Comparison of ENCODE assay signal across 10 cellular contexts in genomic region chr15:53976844-53977392, GRCh38. TPM values are rescaled to one million over a fixed set of nuclear protein-coding genes. Genes with fewer than 3 reads are reported as not detected.
DNase-seq lines count a peak whose midpoint lies in the region; ATAC-seq, FAIRE-seq and TF ChIP-seq lines count a peak whose summit lies in the region.
"Had no signal": no experiment of that assay in that cellular context is flagged by ENCODE, and none has a peak within 500 bp of the region (broad histone marks: within the 10 kb centered on the region; RNA-seq: fewer than 3 reads in every experiment).

No MANE protein-coding gene starts in this region.

- H3K4me3 Mint-ChIP-seq in mesothelial cell of epicardium (peak overlapping the region; percentile 11), natural killer cell (no peak overlapping the region)

- SMC1A ChIA-PET in GM12878 (lab: Charles Lee; ENCODE audit: uncharacterized antibody, unreplicated experiment), result interaction anchor here (0.6 to 6.4 kb wide), 29 partner anchors 13 to 1191 kb away, joined by 3 to 52 read pairs (median 4); no protein-coding TSS in a partner anchor

- no peak for TF ChIP-seq POLR2A in GM12878 (IDR thresholded peaks at IDR 0.05; ENCODE audit: low read depth, low read length)

- H3K9me3 Mint-ChIP-seq in mesothelial cell of epicardium (no peaks in the 10 kb centered on the region), natural killer cell (no peaks in the 10 kb centered on the region)

- no peak overlapping the region for H3K4me2 ChIP-seq in GM12878 (ENCODE audit: control insufficient read depth, insufficient read depth)

- ATAC-seq in GM12878 (peak; percentile 72), HG02798 (IDR thresholded peaks at IDR 0.05; ENCODE audit: poor library complexity, unreplicated experiment) (no peak), natural killer cell (no peak)

- H3K79me2 ChIP-seq in GM12878 (ENCODE audit: control insufficient read depth, insufficient read depth, low read length), result no peaks in the 10 kb centered on the region

- no peaks in the 10 kb centered on the region for H3K4me1 ChIP-seq in GM12878 (ENCODE audit: control insufficient read depth, insufficient read depth, low read length)

- in situ Hi-C loops in Caki2 (cut with HindIII; ENCODE audit: low pct_unique_long_range_greater_than_20kb, low sequenced_read_pairs), result loop anchor here (25.0 kb wide), 1 partner anchor 140 kb away; no protein-coding TSS in a partner anchor
- in situ Hi-C loops in GM12878 (cut with MboI), result loop anchor here (10.0 kb wide), 1 partner anchor 538 kb away; no protein-coding TSS in a partner anchor

- no peaks in the 10 kb centered on the region for H3K9me3 ChIP-seq in GM12878 (replicated peaks; ENCODE audit: control insufficient read depth, insufficient read depth, low read length)

- H3K9ac ChIP-seq in GM12878 (ENCODE audit: control insufficient read depth, insufficient read depth, low read length), result no peak overlapping the region

- H4K20me1 ChIP-seq in GM12878 (ENCODE audit: control insufficient read depth, insufficient read depth), result no peaks in the 10 kb centered on the region

- H3K27me3 Mint-ChIP-seq in mesothelial cell of epicardium (ENCODE audit: low read depth) (peaks cover 20% of the 10 kb centered on the region), natural killer cell (ENCODE audit: low read depth in 2 of 2) (peaks cover 16 to 25% of the 10 kb centered on the region in 2 donors)

- H3K36me3 Mint-ChIP-seq in mesothelial cell of epicardium, result no peaks in the 10 kb centered on the region
- H3K36me3 Mint-ChIP-seq in natural killer cell, result no peaks in the 10 kb centered on the region

- no peaks in the 10 kb centered on the region for H3K27me3 ChIP-seq in GM12878 (replicated peaks in 1 of 2; ENCODE audit: control insufficient read depth in 2 of 2, insufficient read depth in 2 of 2, low read length in 1 of 2)

- H3K27ac ChIP-seq in GM12878 (ENCODE audit: control insufficient read depth, insufficient read depth), result no peak overlapping the region

- no peak for TF ChIP-seq EP300 in GM12878 (IDR thresholded peaks at IDR 0.05; ENCODE audit: borderline replicate concordance in 1 of 2, control insufficient read depth in 1 of 2, low read depth in 2 of 2, low read length in 2 of 2)

- H3K27ac Mint-ChIP-seq in mesothelial cell of epicardium, result no peak overlapping the region
- H3K27ac Mint-ChIP-seq in natural killer cell, result no peak overlapping the region

- CTCF ChIA-PET in GM12878 (lab: Yijun Ruan, JAX), result interaction anchor here (0.6 to 6.0 kb wide), 24 partner anchors 9 to 1221 kb away, joined by 3 to 52 read pairs (median 4); no protein-coding TSS in a partner anchor

- 34% methylated on average over 8 of the region's 8 CpGs for WGBS in GM12878 (ENCODE audit: insufficient coverage, insufficient replicate concordance, low lambda C conversion rate, missing lambda C conversion rate)

- peak; percentile 21 for DNase-seq in Caki2 (ENCODE audit: low read depth)
- peak; percentile 17 for DNase-seq in NCI-H1105 (lab: John Stamatoyannopoulos, UW)
- no peak for DNase-seq in GM12878 (ENCODE audit: low read depth, low spot score)
- peak in 1 of 2 experiments; percentile 40 for DNase-seq in mesothelial cell of epicardium (ENCODE audit: low spot score in 2 of 2, unreplicated experiment in 2 of 2)
- DNase-seq in activated CD4-positive, alpha-beta T cell treated with anti-CD3 and anti-CD28 coated beads, Interleukin-2, amount 50 U/mL, for 1 hour, result no peak
- no peak for DNase-seq in natural killer cell
- no peak for DNase-seq in SW 1271 (lab: John Stamatoyannopoulos, UW)
- DNase-seq: activated CD4-positive, CD25-positive, alpha-beta regulatory T cell treated with anti-CD3 and anti-CD28 coated beads, Interleukin-2, amount 50 U/mL, for 72 hours; DMS153 had no signal

- TF ChIP-seq CTCF in GM12878 (IDR thresholded peaks at IDR 0.05 in 2 of 3, conservative IDR thresholded peaks at IDR 0.05 in 1 of 3; ENCODE audit: control insufficient read depth in 2 of 3, extremely low read depth in 1 of 3, insufficient read depth in 1 of 3, low read depth in 3 of 3, low read length in 3 of 3) (peak in 2 of 3 experiments; percentile 34 to 62; a peak in 2 of 6 replicates), mesothelial cell of epicardium (IDR thresholded peaks at IDR 0.05; ENCODE audit: unreplicated experiment) (no peak), natural killer cell (IDR thresholded peaks at IDR 0.05) (no peak)

- RAD21 ChIA-PET in GM12878 (lab: Charles Lee; ENCODE audit: unreplicated experiment), result interaction anchor here (0.6 to 7.1 kb wide), 32 partner anchors 8 to 1458 kb away, joined by 3 to 76 read pairs (median 4); no protein-coding TSS in a partner anchor

- no peaks in the 10 kb centered on the region for H3K36me3 ChIP-seq in GM12878 (ENCODE audit: control insufficient read depth in 2 of 2, insufficient read depth in 2 of 2, low read length in 1 of 2)

- intact Hi-C loops in GM12878 (cut with micrococcal nuclease; ENCODE audit: unreplicated experiment), result loop anchor here (5.0 to 10.0 kb wide), 5 partner anchors 105 to 605 kb away; no protein-coding TSS in a partner anchor
- intact Hi-C loops in natural killer cell (cut with micrococcal nuclease), result no loop called here

- FAIRE-seq in GM12878 (lab: Jason Lieb, UNC), result no peak

- no peak overlapping the region for H3K4me3 ChIP-seq in GM12878

- H3K4me1 Mint-ChIP-seq in mesothelial cell of epicardium (peaks cover 15% of the 10 kb centered on the region), natural killer cell (no peaks in the 10 kb centered on the region)

- H2AFZ ChIP-seq in GM12878 (ENCODE audit: control insufficient read depth, low read depth, low read length), result no peak overlapping the region

- POLR2A ChIA-PET in GM12878 (lab: Charles Lee), result interaction anchor here (0.7 to 1.1 kb wide), 6 partner anchors 9 to 1220 kb away, joined by 3 to 5 read pairs (median 4); partner anchors contain the start of gene RSL24D1

- BruUV-seq in GM12878 (replicated peaks; lab: Mats Ljungman, UMichigan), result no TSS peak

- TF ChIP-seq RAD21 in GM12878 (IDR thresholded peaks at IDR 0.05; ENCODE audit: insufficient read depth, low read depth, low read length), result peak; percentile 24; the same call in 1 of the 2 replicates

TF ChIP-seq in GM12878, 131 proteins besides CTCF, POLR2A, EP300 and RAD21 (continues in another document):
- TF ChIP-seq ZNF622 (IDR thresholded peaks at IDR 0.05) (no peak), CREB1 (IDR thresholded peaks at IDR 0.05; ENCODE audit: low read depth) (no peak), FOXM1 (IDR thresholded peaks at IDR 0.05; ENCODE audit: low read depth, low read length) (no peak), SP1 (IDR thresholded peaks at IDR 0.05; ENCODE audit: low read depth, low read length) (no peak), EGR1 (IDR thresholded peaks at IDR 0.05; ENCODE audit: borderline replicate concordance in 1 of 2, low read depth in 2 of 2, low read length in 2 of 2) (no peak), CBFB (IDR thresholded peaks at IDR 0.05; ENCODE audit: low read depth) (no peak), POLR2AphosphoS2 (IDR thresholded peaks at IDR 0.05; ENCODE audit: low read depth, low read length) (no peak), ATF3 (IDR thresholded peaks at IDR 0.05; ENCODE audit: borderline replicate concordance, extremely low read depth, low read depth, low read length) (no peak), NR2F1 (conservative IDR thresholded peaks at IDR 0.05) (0 out of 2 replicates have a peak, but pooled peaks have one; percentile 21), SREBF1 (IDR thresholded peaks at IDR 0.05; ENCODE audit: low read length) (no peak), SMAD1 (IDR thresholded peaks at IDR 0.05; ENCODE audit: low read depth, partially characterized antibody) (no peak), STAT1 (conservative IDR thresholded peaks at IDR 0.05) (no peak), TBL1XR1 (IDR thresholded peaks at IDR 0.05; ENCODE audit: low read depth, low read length) (no peak), HDAC2 (IDR thresholded peaks at IDR 0.05) (no peak), POU2F2 (IDR thresholded peaks at IDR 0.05; ENCODE audit: borderline replicate concordance, low read depth, low read length) (no peak), RELA (IDR thresholded peaks at IDR 0.05; ENCODE audit: borderline replicate concordance, partially characterized antibody) (no peak), YBX1 (IDR thresholded peaks at IDR 0.05) (no peak)

RNA-seq across cellular contexts. Expression of gene UNC13C, which starts 1.3 kb away (rescaled TPM):
- total RNA-seq in Caki2 (2014; rRNA removed; shearing (Covaris generic); ENCODE audit: low replicate concordance), result 0.03 TPM in 2 replicates
- total RNA-seq in GM12878 (2013; cell fraction: nucleolus; rRNA removed), result 43.3 TPM in 2 replicates
- total RNA-seq in GM12878 (2014; rRNA removed), result 19.1 and 19.5 TPM in 2 replicates
- 28.3 and 28.6 TPM in 2 replicates for total RNA-seq in GM12878 (2014; rRNA removed; fragmentation: Illumina TruSeq; extraction: Trizol)
- 17.7 and 18.0 TPM in 2 replicates for total RNA-seq in GM12878 (2021)
- polyA plus RNA-seq in GM12878 (2011; ENCODE audit: low read depth), result 2.1 TPM
- polyA plus RNA-seq in GM12878 (2011; rRNA removed), result 81.3 and 116 TPM in 2 replicates
- polyA plus RNA-seq in GM12878 (2011; cell fraction: cytosol; rRNA removed), result 28.2 and 31.3 TPM in 2 replicates
- polyA plus RNA-seq in GM12878 (2011; cell fraction: nucleus; rRNA removed), result 39.9 and 49.4 TPM in 2 replicates
- polyA plus RNA-seq in GM12878 (2012), result 5.7 TPM in 2 replicates
- 22.5 and 22.7 TPM in 2 replicates for polyA plus RNA-seq in GM12878 (2014; fragmentation: Illumina TruSeq; extraction: Trizol)
- polyA plus RNA-seq in GM12878 (2014; fragmentation: Nextera tagmentation; extraction: Ambion mirVana), result 10 to 100 TPM; 23.6 to 26.5 TPM
- polyA plus RNA-seq in GM12878 (2014; rRNA removed), result 9.9 and 11.6 TPM in 2 replicates
- 10 to 100 TPM; 72.6 to 74.3 TPM for polyA plus RNA-seq in GM12878 (2016; fragmentation: Nextera tagmentation; extraction: Ambion mirVana)
- polyA minus RNA-seq in GM12878 (2011; rRNA and poly(A)+ RNA removed), result 59.4 and 112 TPM in 2 replicates
- 55.2 and 63.8 TPM in 2 replicates for polyA minus RNA-seq in GM12878 (2011; cell fraction: cytosol; rRNA and poly(A)+ RNA removed)
- 48.5 and 56.4 TPM in 2 replicates for polyA minus RNA-seq in GM12878 (2011; cell fraction: nucleus; rRNA and poly(A)+ RNA removed)
- 2.7 to 2.8 TPM (median 2.7 TPM) in 3 replicates for total RNA-seq in mesothelial cell of epicardium
- not detected for total RNA-seq in natural killer cell

Comparison
In these comparisons a context has a peak if more than half of its experiments do, and no peak if none do; other contexts are left out.
1. DNase-seq: peak in Caki2 (single experiment) and NCI-H1105 (single experiment); none in GM12878 (single experiment), activated CD4-positive, alpha-beta T cell treated with anti-CD3 and anti-CD28 coated beads, Interleukin-2, amount 50 U/mL, for 1 hour (single experiment), natural killer cell (single experiment) and SW 1271 (0 of 2).
2. CTCF ChIP-seq: peak in GM12878 (2 of 3); none in mesothelial cell of epicardium (single experiment) and natural killer cell (single experiment).